In the genomic region with DNA sequence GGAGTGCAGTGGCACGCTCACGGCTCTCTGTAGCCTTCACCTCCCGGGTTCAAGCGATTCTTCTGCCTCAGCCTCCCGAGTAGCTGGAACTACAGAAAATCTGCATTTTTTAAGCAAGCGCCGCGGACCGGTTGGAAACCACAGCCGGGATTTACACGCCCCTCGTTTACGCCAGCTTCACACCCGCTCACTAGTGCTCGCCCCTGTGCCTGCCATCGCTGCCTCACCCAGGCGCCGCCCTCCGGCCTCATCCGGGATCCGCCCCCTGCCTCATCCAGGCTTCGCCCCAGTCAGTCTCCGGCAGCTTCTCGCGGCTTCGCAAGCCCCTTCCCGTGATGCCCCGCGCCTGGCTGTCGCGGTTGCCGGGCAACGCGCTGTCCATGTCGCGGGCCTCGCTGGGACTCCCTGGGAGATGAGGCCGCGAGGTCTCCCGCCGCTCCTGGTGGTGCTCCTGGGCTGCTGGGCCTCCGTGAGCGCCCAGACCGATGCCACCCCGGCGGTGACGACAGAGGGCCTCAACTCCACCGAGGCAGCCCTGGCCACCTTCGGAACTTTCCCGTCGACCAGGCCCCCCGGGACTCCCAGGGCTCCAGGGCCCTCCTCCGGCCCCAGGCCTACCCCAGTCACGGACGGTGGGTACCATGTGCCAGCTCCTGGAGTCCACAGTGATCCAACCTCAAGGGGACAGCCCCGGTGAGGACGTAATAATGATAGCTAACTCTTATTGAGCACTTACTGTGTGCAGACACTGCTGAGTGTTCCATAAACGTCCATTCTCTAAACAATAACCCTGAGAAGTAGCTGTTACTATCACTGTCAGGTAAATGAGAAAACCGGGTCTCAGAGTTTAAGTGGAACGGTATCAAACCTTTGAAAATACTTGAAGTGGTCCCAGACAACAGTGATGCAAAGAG, we compare ENCODE assay signal across 8 cellular contexts. TPM values are rescaled to one million over a fixed set of nuclear protein-coding genes. Genes with fewer than 3 reads are reported as not detected.
DNase-seq lines count a peak whose midpoint lies in the region; ATAC-seq and TF ChIP-seq lines count a peak whose summit lies in the region.

Gene TCTN1, plus strand, starts transcription at position 359 of the 914 bp plus-strand sequence. Its CDS starts 54 bp downstream, at position 413.

- H3K27ac Mint-ChIP-seq in naive thymus-derived CD8-positive, alpha-beta T cell = peak within 1 kb of the TSS; percentile 68 to 97 (median 90)
- H3K27ac Mint-ChIP-seq in stimulated activated naive B cell treated with anti-CD40 and anti-IgM and Interleukin-4, amounts not matched to agents 10 μg/mL and 1 μg/mL and 100 μg/mL, for 72 hours = peak within 1 kb of the TSS; percentile 96

- H3K9me3 Mint-ChIP-seq in naive thymus-derived CD8-positive, alpha-beta T cell = no peaks in the 10 kb centered on the region
- no peaks in the 10 kb centered on the region for H3K9me3 Mint-ChIP-seq in stimulated activated naive B cell treated with anti-CD40 and anti-IgM and Interleukin-4, amounts not matched to agents 10 μg/mL and 1 μg/mL and 100 μg/mL, for 72 hours

- H3K4me3 Mint-ChIP-seq in naive thymus-derived CD8-positive, alpha-beta T cell = peak within 1 kb of the TSS; percentile 81 to 93 (median 89)
- H3K4me3 Mint-ChIP-seq in stimulated activated naive B cell treated with anti-CD40 and anti-IgM and Interleukin-4, amounts not matched to agents 10 μg/mL and 1 μg/mL and 100 μg/mL, for 72 hours = peak within 1 kb of the TSS; percentile 83 to 92

- no peaks in the 10 kb centered on the region for H3K9me3 ChIP-seq in RWPE2 (ENCODE audit: severe bottlenecking)

- H3K4me1 ChIP-seq in RWPE2 (ENCODE audit: insufficient read depth, poor library complexity, severe bottlenecking) = peaks cover 6% of the 10 kb centered on the region

- H3K36me3 ChIP-seq in RWPE2 (ENCODE audit: low read depth) = no peaks in the 10 kb centered on the region

- no peaks in the 10 kb centered on the region for H3K27me3 ChIP-seq in RWPE2 (ENCODE audit: insufficient read depth, poor library complexity, severe bottlenecking)

- POLR2A ChIA-PET in naive thymus-derived CD8-positive, alpha-beta T cell (lab: Charles Lee) = interaction anchor here (0.6 to 3.2 kb wide), 26 partner anchors 9 to 333 kb away, joined by 3 to 22 read pairs (median 6); partner anchors contain the start of genes ARPC3, FAM216A, GPN3 and HVCN1

- peak; percentile 95 for DNase-seq in EL
- peak; percentile 91 for DNase-seq in H4 (ENCODE audit: low spot score)
- peak; percentile 100 for DNase-seq in LoVo (ENCODE audit: low spot score)
- DNase-seq in RWPE2 (ENCODE audit: low spot score) = peak; percentile 94
- peak; percentile 92 for DNase-seq in activated T-helper 9 cell treated with anti-CD3 and anti-CD28 coated beads, Interleukin-2, amount 50 U/mL, for 16 hours (ENCODE audit: low read depth)
- peak; percentile 89 for DNase-seq in fibroblast of mammary gland (ENCODE audit: low read depth)
- peak; percentile 89 to 97 (median 94) for DNase-seq in naive thymus-derived CD8-positive, alpha-beta T cell
- peak; percentile 97 for DNase-seq in stimulated activated naive B cell treated with anti-CD40 and anti-IgM and Interleukin-4, amounts not matched to agents 10 μg/mL and 1 μg/mL and 100 μg/mL, for 72 hours

- TF ChIP-seq CTCF in RWPE2 (IDR thresholded peaks at IDR 0.05; ENCODE audit: poor library complexity, severe bottlenecking) (peak; percentile 8), fibroblast of mammary gland (conservative IDR thresholded peaks at IDR 0.05; ENCODE audit: control insufficient read depth, insufficient read depth, low read depth, low read length) (no peak)

- H3K36me3 Mint-ChIP-seq in naive thymus-derived CD8-positive, alpha-beta T cell = no peaks in the 10 kb centered on the region
- peaks cover 6 to 10% of the 10 kb centered on the region in 2 donors for H3K36me3 Mint-ChIP-seq in stimulated activated naive B cell treated with anti-CD40 and anti-IgM and Interleukin-4, amounts not matched to agents 10 μg/mL and 1 μg/mL and 100 μg/mL, for 72 hours

- no peak within 1 kb of the TSS for H3K27ac ChIP-seq in RWPE2 (ENCODE audit: poor library complexity, severe bottlenecking)

- peaks cover 0 to 25% (median 4%) of the 10 kb centered on the region in 4 donors for H3K4me1 Mint-ChIP-seq in naive thymus-derived CD8-positive, alpha-beta T cell
- H3K4me1 Mint-ChIP-seq in stimulated activated naive B cell treated with anti-CD40 and anti-IgM and Interleukin-4, amounts not matched to agents 10 μg/mL and 1 μg/mL and 100 μg/mL, for 72 hours = peaks cover 17 to 77% of the 10 kb centered on the region in 2 donors

- H3K27me3 Mint-ChIP-seq in naive thymus-derived CD8-positive, alpha-beta T cell = no peaks in the 10 kb centered on the region
- no peaks in the 10 kb centered on the region for H3K27me3 Mint-ChIP-seq in stimulated activated naive B cell treated with anti-CD40 and anti-IgM and Interleukin-4, amounts not matched to agents 10 μg/mL and 1 μg/mL and 100 μg/mL, for 72 hours

- H3K4me3 ChIP-seq in RWPE2 (ENCODE audit: severe bottlenecking) (peak within 1 kb of the TSS; percentile 48), fibroblast of mammary gland (ENCODE audit: control insufficient read depth, low read depth, low read length) (peak within 1 kb of the TSS; percentile 75)

- ATAC-seq in RWPE2 (ENCODE audit: low read depth) = peak; percentile 99
- peak; percentile 99 for ATAC-seq in naive thymus-derived CD8-positive, alpha-beta T cell
- peak; percentile 95 to 98 for ATAC-seq in stimulated activated naive B cell treated with anti-CD40 and anti-IgM and Interleukin-4, amounts not matched to agents 10 μg/mL and 1 μg/mL and 100 μg/mL, for 72 hours (replicated peaks)

RNA-seq across cellular contexts. Expression of gene TCTN1, which starts in this region (rescaled TPM):
- 50.1 and 62.3 TPM in 2 replicates for total RNA-seq in H4 (2014; rRNA removed; shearing (Covaris generic))
- total RNA-seq in naive thymus-derived CD8-positive, alpha-beta T cell = 10 to 100 TPM; 13.4 to 16.2 TPM
- 10 to 100 TPM in 2 of 3 donors, 1 to 10 TPM in 1; 8.7 to 16.4 (median 13.6) TPM for polyA plus RNA-seq in naive thymus-derived CD8-positive, alpha-beta T cell
